23 cellular contexts compared by ENCODE assay signal in genomic region chr18:27762054-27762453, GRCh38.
"Had no signal": no experiment of that assay in that cellular context is flagged by ENCODE, and none has a peak within 500 bp of the region (broad histone marks: within the 10 kb centered on the region; RNA-seq: fewer than 3 reads in every experiment).

No MANE protein-coding gene starts in this region.

- H3K4me1 ChIP-seq: esophagus muscularis mucosa, right lobe of liver, testis had no signal

- H3K4me3 ChIP-seq: esophagus muscularis mucosa, hepatocyte, right lobe of liver, testis had no signal

- H3K9me3 ChIP-seq: esophagus muscularis mucosa, right lobe of liver, testis had no signal

- DNase-seq: activated CD4-positive, alpha-beta T cell treated with anti-CD3 and anti-CD28 coated beads, Interleukin-2, amount 10 ng/mL, durations not matched to agents 7 days and 5 days; activated CD4-positive, CD25-positive, alpha-beta regulatory T cell treated with anti-CD3 and anti-CD28 coated beads, Interleukin-2, amount 50 U/mL, for 72 hours; activated CD8-positive, alpha-beta T cell treated with anti-CD3 and anti-CD28 coated beads, Interleukin-2, amount 10 ng/mL, durations not matched to agents 7 days and 5 days; activated gamma-delta T cell; activated naive CD4-positive, alpha-beta T cell treated with anti-CD3 and anti-CD28 coated beads, Interleukin-2, amount 50 U/mL, for 16 hours; aorta; central memory CD4-positive, alpha-beta T cell; effector memory CD4-positive, alpha-beta T cell; glutamatergic neuron; immature natural killer cell; left ventricle myocardium superior; nucleus accumbens; right lobe of liver; small intestine; stimulated activated CD4-positive, alpha-beta T cell treated with anti-CD3 and anti-CD28 coated beads, Interleukin-15, amount 100 ng/mL, for 24 hours; T-helper 1 cell; testis; WERI-Rb-1 had no signal

- H3K4me2 ChIP-seq: hepatocyte had no signal

- H3K27ac ChIP-seq: esophagus muscularis mucosa, hepatocyte, right lobe of liver, testis, WERI-Rb-1 had no signal

- H3K4me3 Mint-ChIP-seq: activated CD4-positive, alpha-beta T cell treated with anti-CD3 and anti-CD28 coated beads, Interleukin-2, amount 10 ng/mL, durations not matched to agents 7 days and 5 days; activated CD8-positive, alpha-beta T cell treated with anti-CD3 and anti-CD28 coated beads, Interleukin-2, amount 10 ng/mL, durations not matched to agents 7 days and 5 days; activated T-helper 1 cell treated with anti-CD3 and anti-CD28 coated beads, Interleukin-12 subunit alpha, Interleukin-12 subunit beta, Interleukin-2, Interleukin-4 antibody, amounts not matched to agents 30 ng/mL and 10 ng/mL and 1 ng/mL, durations not matched to agents 14 hours and 24 hours and 36 hours; immature natural killer cell; nephron; stimulated activated memory B cell treated with anti-CD40 and anti-IgM and Interleukin-4, amounts not matched to agents 10 μg/mL and 1 μg/mL and 100 μg/mL, for 72 hours had no signal

- H3K36me3 Mint-ChIP-seq: immature natural killer cell; stimulated activated memory B cell treated with anti-CD40 and anti-IgM and Interleukin-4, amounts not matched to agents 10 μg/mL and 1 μg/mL and 100 μg/mL, for 72 hours had no signal

- H3K79me2 ChIP-seq: hepatocyte had no signal

- H3K27me3 Mint-ChIP-seq: activated CD4-positive, alpha-beta T cell treated with anti-CD3 and anti-CD28 coated beads, Interleukin-2, amount 10 ng/mL, durations not matched to agents 7 days and 5 days; stimulated activated memory B cell treated with anti-CD40 and anti-IgM and Interleukin-4, amounts not matched to agents 10 μg/mL and 1 μg/mL and 100 μg/mL, for 72 hours had no signal

- ATAC-seq: activated CD8-positive, alpha-beta T cell treated with anti-CD3 and anti-CD28 coated beads, Interleukin-2, amount 10 ng/mL, durations not matched to agents 7 days and 5 days; left ventricle myocardium superior; right lobe of liver; stimulated activated memory B cell treated with anti-CD40 and anti-IgM and Interleukin-4, amounts not matched to agents 10 μg/mL and 1 μg/mL and 100 μg/mL, for 72 hours had no signal

- H3K9me3 Mint-ChIP-seq: activated CD4-positive, alpha-beta T cell treated with anti-CD3 and anti-CD28 coated beads, Interleukin-2, amount 10 ng/mL, durations not matched to agents 7 days and 5 days; nephron had no signal

- H3K36me3 ChIP-seq: esophagus muscularis mucosa, right lobe of liver, WERI-Rb-1 had no signal

- H3K27ac Mint-ChIP-seq: activated CD4-positive, alpha-beta T cell treated with anti-CD3 and anti-CD28 coated beads, Interleukin-2, amount 10 ng/mL, durations not matched to agents 7 days and 5 days; activated CD8-positive, alpha-beta T cell treated with anti-CD3 and anti-CD28 coated beads, Interleukin-2, amount 10 ng/mL, durations not matched to agents 7 days and 5 days; activated T-helper 1 cell treated with anti-CD3 and anti-CD28 coated beads, Interleukin-12 subunit alpha, Interleukin-12 subunit beta, Interleukin-2, Interleukin-4 antibody, amounts not matched to agents 30 ng/mL and 10 ng/mL and 1 ng/mL, durations not matched to agents 14 hours and 24 hours and 36 hours; immature natural killer cell; nephron; stimulated activated memory B cell treated with anti-CD40 and anti-IgM and Interleukin-4, amounts not matched to agents 10 μg/mL and 1 μg/mL and 100 μg/mL, for 72 hours had no signal

- H3K4me1 Mint-ChIP-seq: activated CD4-positive, alpha-beta T cell treated with anti-CD3 and anti-CD28 coated beads, Interleukin-2, amount 10 ng/mL, durations not matched to agents 7 days and 5 days; immature natural killer cell; nephron; stimulated activated memory B cell treated with anti-CD40 and anti-IgM and Interleukin-4, amounts not matched to agents 10 μg/mL and 1 μg/mL and 100 μg/mL, for 72 hours had no signal

- H3K27me3 ChIP-seq: esophagus muscularis mucosa, hepatocyte, right lobe of liver, testis had no signal
